ENCODE assay signal across 12 cellular contexts in genomic region chr10:88707429-88708110, GRCh38. TPM values are rescaled to one million over a fixed set of nuclear protein-coding genes. Genes with fewer than 3 reads are reported as not detected.
A peak's percentile ranks its signal among the peaks of the same experiment; 100 is the strongest.
DNase-seq lines count a peak whose midpoint lies in the region; ATAC-seq and TF ChIP-seq lines count a peak whose summit lies in the region.
"Had no signal": no experiment of that assay in that cellular context is flagged by ENCODE, and none has a peak within 500 bp of the region (broad histone marks: within the 10 kb centered on the region; RNA-seq: fewer than 3 reads in every experiment).

No MANE protein-coding gene starts in this region.

- H3K27me3 Mint-ChIP-seq in type B pancreatic cell, result no peaks in the 10 kb centered on the region
- H3K27me3 Mint-ChIP-seq: brain had no signal

- H3K36me3 Mint-ChIP-seq in type B pancreatic cell, result no peaks in the 10 kb centered on the region
- H3K36me3 Mint-ChIP-seq: brain had no signal

- H3K4me3 ChIP-seq in fibroblast of the aortic adventitia (ENCODE audit: low read depth, low read length), result no peak overlapping the region

- DNase-seq in stimulated activated CD4-positive, alpha-beta T cell treated with anti-CD3 and anti-CD28 coated beads, Interleukin-15, amount 100 ng/mL, for 24 hours, result peak; percentile 23
- no peak for DNase-seq in stimulated activated CD4-positive, alpha-beta T cell treated with anti-CD3 and anti-CD28 coated beads, Interleukin-12 subunit alpha, Interleukin-12 subunit beta, amount 100 ng/mL, for 4 hours
- DNase-seq in RKO (ENCODE audit: low spot score) (peak; percentile 75), fibroblast of the aortic adventitia (ENCODE audit: low read depth) (peak; percentile 67), type B pancreatic cell (ENCODE audit: extremely low spot score, unreplicated experiment) (no peak)
- DNase-seq: NCI-H2171 treated with DMSO at 0.1 percent for 48 hours, T-helper 9 cell had no signal

- peak overlapping the region; percentile 51 for H3K4me3 Mint-ChIP-seq in type B pancreatic cell
- H3K4me3 Mint-ChIP-seq: brain had no signal

- H3K27ac Mint-ChIP-seq in type B pancreatic cell, result peak overlapping the region; percentile 82

- no peak for TF ChIP-seq CTCF in fibroblast of the aortic adventitia (IDR thresholded peaks at IDR 0.05; ENCODE audit: insufficient read depth, low read length)
- TF ChIP-seq CTCF in type B pancreatic cell (conservative IDR thresholded peaks at IDR 0.05), result no peak

- H3K9me3 Mint-ChIP-seq in type B pancreatic cell, result no peaks in the 10 kb centered on the region
- H3K9me3 Mint-ChIP-seq: brain had no signal

- peaks cover 16% of the 10 kb centered on the region for H3K4me1 Mint-ChIP-seq in type B pancreatic cell (ENCODE audit: unreplicated experiment)

- ATAC-seq in GM19035 (IDR thresholded peaks at IDR 0.05; ENCODE audit: unreplicated experiment) (no peak), GM18517 (IDR thresholded peaks at IDR 0.05; ENCODE audit: unreplicated experiment) (no peak), GM21515 (IDR thresholded peaks at IDR 0.05; ENCODE audit: unreplicated experiment) (no peak)

RNA-seq across cellular contexts. Expression of gene LIPK, which starts 1.5 kb away (rescaled TPM):
- total RNA-seq in fibroblast of the aortic adventitia (ENCODE audit: low replicate concordance) (not detected in 2 replicates), type B pancreatic cell (ENCODE audit: low replicate concordance) (0.41 and 3.2 TPM in 2 replicates)
- total RNA-seq: ureter had no signal

RNA-seq across cellular contexts. Expression of gene LIPF, which starts 43.3 kb away (rescaled TPM):
- total RNA-seq in fibroblast of the aortic adventitia (ENCODE audit: low replicate concordance), result not detected in 2 replicates
- 19.6 TPM in 1 of 2 replicates, not detected in the other for total RNA-seq in type B pancreatic cell (ENCODE audit: low replicate concordance)
- total RNA-seq: ureter had no signal

RNA-seq across cellular contexts. Expression of gene LIPN, which starts 52.2 kb away (rescaled TPM):
- total RNA-seq in fibroblast of the aortic adventitia (ENCODE audit: low replicate concordance), result not detected in 2 replicates
- 0.24 and 1.5 TPM in 2 replicates for total RNA-seq in type B pancreatic cell (ENCODE audit: low replicate concordance)
- total RNA-seq: ureter had no signal

Comparison
In these comparisons a context has a peak if more than half of its experiments do, and no peak if none do; other contexts are left out.
1. DNase-seq: peak in stimulated activated CD4-positive, alpha-beta T cell treated with anti-CD3 and anti-CD28 coated beads, Interleukin-15, amount 100 ng/mL, for 24 hours (single experiment), RKO (single experiment) and fibroblast of the aortic adventitia (single experiment); none in stimulated activated CD4-positive, alpha-beta T cell treated with anti-CD3 and anti-CD28 coated beads, Interleukin-12 subunit alpha, Interleukin-12 subunit beta, amount 100 ng/mL, for 4 hours (single experiment) and type B pancreatic cell (single experiment).